8 cellular contexts compared by ENCODE assay signal in genomic region chr3:27712136-27713065, GRCh38. TPM values are rescaled to one million over a fixed set of nuclear protein-coding genes. Genes with fewer than 3 reads are reported as not detected.
DNase-seq lines count a peak whose midpoint lies in the region; ATAC-seq and TF ChIP-seq lines count a peak whose summit lies in the region.

No MANE protein-coding gene starts in this region.

- H3K27me3 Mint-ChIP-seq in activated naive CD8-positive, alpha-beta T cell: peaks cover 14% of the 10 kb centered on the region
- H3K27me3 Mint-ChIP-seq in type B pancreatic cell: peaks cover 84% of the 10 kb centered on the region

- CTCF ChIA-PET in SK-N-SH (lab: Yijun Ruan, JAX): interaction anchor here (0.5 to 3.5 kb wide), 41 partner anchors 10 to 631 kb away, joined by 3 to 72 read pairs (median 5); partner anchors contain the start of gene EOMES

- no peaks in the 10 kb centered on the region for H3K79me2 ChIP-seq in SK-N-SH (ENCODE audit: insufficient read depth)
- H3K79me2 ChIP-seq in parathyroid adenoma: no peaks in the 10 kb centered on the region

- ATAC-seq in GM21786 (IDR thresholded peaks at IDR 0.05; ENCODE audit: unreplicated experiment) (peak; percentile 85), Right ventricle myocardium inferior (peak; percentile 97)

- peaks cover 32% of the 10 kb centered on the region for H3K4me1 Mint-ChIP-seq in activated naive CD8-positive, alpha-beta T cell (ENCODE audit: low read depth)
- peaks cover 26% of the 10 kb centered on the region for H3K4me1 Mint-ChIP-seq in type B pancreatic cell (ENCODE audit: unreplicated experiment)

- H3K27ac ChIP-seq in SK-N-SH (ENCODE audit: low read depth in 2 of 2, low read length in 1 of 2) (no peak overlapping the region), parathyroid adenoma (no peak overlapping the region)

- H3K27me3 ChIP-seq in SK-N-SH (ENCODE audit: insufficient read depth): peaks cover 82% of the 10 kb centered on the region
- H3K27me3 ChIP-seq in parathyroid adenoma (ENCODE audit: control insufficient read depth, insufficient read depth, low read length): no peaks in the 10 kb centered on the region

- peaks cover 3% of the 10 kb centered on the region for H3K36me3 Mint-ChIP-seq in activated naive CD8-positive, alpha-beta T cell
- H3K36me3 Mint-ChIP-seq in type B pancreatic cell: no peaks in the 10 kb centered on the region

- no peaks in the 10 kb centered on the region for H4K20me1 ChIP-seq in SK-N-SH (ENCODE audit: insufficient read depth)

- H3K9ac ChIP-seq in SK-N-SH (no peak overlapping the region), parathyroid adenoma (no peak overlapping the region)

- TF ChIP-seq RAD21 in SK-N-SH (IDR thresholded peaks at IDR 0.05; ENCODE audit: low read length): peak; percentile 84

- H3K9me3 ChIP-seq in SK-N-SH: no peaks in the 10 kb centered on the region
- no peaks in the 10 kb centered on the region for H3K9me3 ChIP-seq in parathyroid adenoma (ENCODE audit: control insufficient read depth, low read length)

- H3K4me3 ChIP-seq in SK-N-SH (ENCODE audit: low read depth in 2 of 2, low read length in 1 of 2): peak overlapping the region; percentile 51 to 66
- H3K4me3 ChIP-seq in parathyroid adenoma (ENCODE audit: low read depth, low read length): peak overlapping the region; percentile 56

- H3K4me3 Mint-ChIP-seq in activated naive CD8-positive, alpha-beta T cell: peak overlapping the region; percentile 95
- peak overlapping the region; percentile 96 for H3K4me3 Mint-ChIP-seq in type B pancreatic cell

- intact Hi-C loops in Right ventricle myocardium inferior (cut with DNase I): loop anchor here (1.0 to 10.0 kb wide), 2 partner anchors 572 to 616 kb away; no protein-coding TSS in a partner anchor

- no peaks in the 10 kb centered on the region for H3K9me2 ChIP-seq in SK-N-SH

- peak overlapping the region; percentile 73 for H3K27ac Mint-ChIP-seq in activated naive CD8-positive, alpha-beta T cell
- peak overlapping the region; percentile 68 for H3K27ac Mint-ChIP-seq in type B pancreatic cell

- TF ChIP-seq CTCF in SK-N-SH (IDR thresholded peaks at IDR 0.05): peak; percentile 81
- peak; percentile 74 for TF ChIP-seq CTCF in parathyroid adenoma (IDR thresholded peaks at IDR 0.05)
- TF ChIP-seq CTCF in type B pancreatic cell (conservative IDR thresholded peaks at IDR 0.05): peak; percentile 90

- no peaks in the 10 kb centered on the region for H3K9me3 Mint-ChIP-seq in activated naive CD8-positive, alpha-beta T cell (ENCODE audit: low read depth)
- no peaks in the 10 kb centered on the region for H3K9me3 Mint-ChIP-seq in type B pancreatic cell

- 1% methylated on average over 40 of the region's 49 CpGs for WGBS in SK-N-SH (ENCODE audit: low lambda C conversion rate)

- DNase-seq in ELR (ENCODE audit: low read depth) (peak; percentile 83), KG1 (lab: John Stamatoyannopoulos, UW) (peak; percentile 50), SK-N-SH (peak; percentile 86), Right ventricle myocardium inferior (ENCODE audit: missing footprints) (peak; percentile 87), type B pancreatic cell (ENCODE audit: extremely low spot score, unreplicated experiment) (peak; percentile 80)

- POLR2A ChIA-PET in SK-N-SH (lab: Yijun Ruan, JAX): interaction anchor here (0.6 kb wide), 1 partner anchor 1007 kb away, joined by 3 read pairs; no protein-coding TSS in a partner anchor

- peak overlapping the region; percentile 98 for H2AFZ ChIP-seq in SK-N-SH (ENCODE audit: low read depth)
- peak overlapping the region; percentile 74 for H2AFZ ChIP-seq in parathyroid adenoma

- TF ChIP-seq EP300 in SK-N-SH (IDR thresholded peaks at IDR 0.05; ENCODE audit: borderline replicate concordance in 1 of 2, low read depth in 1 of 2, low read length in 1 of 2): no peak

- no peaks in the 10 kb centered on the region for H3K36me3 ChIP-seq in SK-N-SH (replicated peaks in 1 of 2; ENCODE audit: control insufficient read depth in 1 of 2, insufficient read depth in 2 of 2, low read length in 1 of 2)
- no peaks in the 10 kb centered on the region for H3K36me3 ChIP-seq in parathyroid adenoma (ENCODE audit: control insufficient read depth, insufficient read depth, low read length)

- H3K4me1 ChIP-seq in SK-N-SH (ENCODE audit: control insufficient read depth in 1 of 2, insufficient read depth in 2 of 2, low read depth in 1 of 2, low read length in 1 of 2) (peaks cover 0 to 24% of the 10 kb centered on the region in 2 experiments; a peak in 2 of 4 replicates), parathyroid adenoma (peaks cover 5% of the 10 kb centered on the region)

- H3K4me2 ChIP-seq in SK-N-SH (peak overlapping the region; percentile 98), parathyroid adenoma (ENCODE audit: low read length) (peak overlapping the region; percentile 81)

- H3F3A ChIP-seq in SK-N-SH (replicated peaks; ENCODE audit: insufficient read depth): no peaks in the 10 kb centered on the region

TF ChIP-seq in SK-N-SH, 30 proteins besides CTCF, POLR2A, EP300 and RAD21:
- TF ChIP-seq SMC3 (IDR thresholded peaks at IDR 0.05; ENCODE audit: low read depth, low read length): peak; percentile 80
- no peak for TF ChIP-seq POLR2AphosphoS5 (IDR thresholded peaks at IDR 0.05; ENCODE audit: low read depth, low read length)
TF ChIP-seq in SK-N-SH: peak in this region for 1.

RNA-seq across cellular contexts. Expression of gene EOMES, which starts 9.7 kb away (rescaled TPM):
- not detected in 2 replicates for polyA plus RNA-seq in SK-N-SH (2012; rRNA removed)
- not detected in 2 replicates for polyA plus RNA-seq in SK-N-SH (2012; cell fraction: cytosol; rRNA removed)
- polyA plus RNA-seq in SK-N-SH (2012; cell fraction: nucleus; rRNA removed): not detected in 2 replicates
- total RNA-seq in Right ventricle myocardium inferior (0.08 TPM), type B pancreatic cell (ENCODE audit: low replicate concordance) (not detected in 2 replicates)
